1 cellular context compared by ENCODE assay signal in genomic region chr10:69377936-69378335, GRCh38.
TF ChIP-seq lines count a peak whose summit lies in the region.

No MANE protein-coding gene starts in this region.

TF ChIP-seq in endothelial cell of umbilical vein, 7 proteins besides CTCF, POLR2A, EP300 and RAD21:
- no peak for TF ChIP-seq POLR2AphosphoS5 (IDR thresholded peaks at IDR 0.05; ENCODE audit: insufficient read depth, low read depth, low read length)
- peak; percentile 40 for TF ChIP-seq MAX (IDR thresholded peaks at IDR 0.05; ENCODE audit: insufficient read depth, insufficient read length)
TF ChIP-seq in endothelial cell of umbilical vein: peak in this region for 1.
